In the genomic region with DNA sequence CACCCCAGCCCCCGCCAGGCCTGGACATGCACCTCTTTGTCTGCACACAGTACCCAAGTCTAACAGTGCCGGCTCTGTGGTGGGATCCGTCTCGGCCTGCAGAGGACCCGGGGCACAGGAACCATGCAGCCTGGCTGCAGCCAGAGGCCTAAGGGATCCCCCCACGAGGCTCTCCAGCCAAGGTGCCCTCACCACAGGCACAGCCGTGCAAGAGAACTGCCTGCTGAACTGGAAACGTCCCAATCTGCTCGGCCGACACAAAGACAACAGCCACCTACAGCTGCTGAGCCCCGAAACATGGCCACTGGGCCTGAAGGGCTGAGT, we compare ENCODE assay signal across 13 cellular contexts.
DNase-seq lines count a peak whose midpoint lies in the region; ATAC-seq and TF ChIP-seq lines count a peak whose summit lies in the region.
"Had no signal": no experiment of that assay in that cellular context is flagged by ENCODE, and none has a peak within 500 bp of the region (broad histone marks: within the 10 kb centered on the region; RNA-seq: fewer than 3 reads in every experiment).

No MANE protein-coding gene starts in this region.

- intact Hi-C loops in Right ventricle myocardium inferior (cut with DNase I) (loop anchor here (5.0 kb wide), 1 partner anchor 73 kb away; the partner anchor contains the start of gene DIP2C), cardiac septum (cut with DNase I) (loop anchor here (10.0 kb wide), 1 partner anchor 100 kb away; no protein-coding TSS in a partner anchor), sciatic nerve (cut with DNase I) (no loop called here)

- H3K36me3 ChIP-seq in right atrium auricular region = no peaks in the 10 kb centered on the region
- H3K36me3 ChIP-seq: BLaER1 treated with 17β-estradiol and CSF1 and Interleukin-3, amounts not matched to agents 10 nM and 100 nM had no signal

- DNase-seq in Right ventricle myocardium inferior (ENCODE audit: missing footprints) = no peak
- DNase-seq in cardiac septum (ENCODE audit: low spot score) = no peak
- no peak for DNase-seq in right atrium auricular region (ENCODE audit: low spot score)
- DNase-seq in sciatic nerve (ENCODE audit: low spot score) = no peak
- DNase-seq in stimulated activated naive CD4-positive, alpha-beta T cell (lab: John Stamatoyannopoulos, UW) = no peak
- DNase-seq: 8988T; activated naive CD4-positive, alpha-beta T cell treated with Interleukin-2 at 50 U/mL for 16 hours; DMS153; NCI-H187 treated with DMSO at 0.1 percent for 48 hours had no signal

- no peak overlapping the region for H3K4me3 ChIP-seq in right atrium auricular region
- H3K4me3 ChIP-seq: BLaER1 treated with 17β-estradiol and CSF1 and Interleukin-3, amounts not matched to agents 10 nM and 100 nM had no signal

- no peak for TF ChIP-seq POLR2A in GM18505 (IDR thresholded peaks at IDR 0.05; ENCODE audit: borderline replicate concordance, extremely low read depth, insufficient read depth, insufficient read length)

- H3K9me3 ChIP-seq in right atrium auricular region = no peaks in the 10 kb centered on the region

- H3K27ac ChIP-seq in right atrium auricular region = peak overlapping the region; percentile 9 to 64
- H3K27ac ChIP-seq: BLaER1 treated with 17β-estradiol and CSF1 and Interleukin-3, amounts not matched to agents 10 nM and 100 nM had no signal

- peaks cover 0 to 62% of the 10 kb centered on the region in 2 donors for H3K4me1 ChIP-seq in right atrium auricular region

- TF ChIP-seq CTCF in right atrium auricular region (IDR thresholded peaks at IDR 0.05) = no peak

- no peaks in the 10 kb centered on the region for H3K27me3 ChIP-seq in right atrium auricular region

- ATAC-seq in Right ventricle myocardium inferior (peak; percentile 37), sciatic nerve (peak; percentile 60), GM18861 (IDR thresholded peaks at IDR 0.05; ENCODE audit: unreplicated experiment) (no peak), GM21529 (IDR thresholded peaks at IDR 0.05; ENCODE audit: unreplicated experiment) (no peak), GM18505 (IDR thresholded peaks at IDR 0.05; ENCODE audit: unreplicated experiment) (no peak)

Comparison
In these comparisons a context has a peak if more than half of its experiments do, and no peak if none do; other contexts are left out.
1. ATAC-seq: peak in Right ventricle myocardium inferior (single experiment) and sciatic nerve (single experiment); none in GM18861 (single experiment), GM21529 (single experiment) and GM18505 (single experiment).